Comparison of ENCODE assay signal across 26 cellular contexts in the genomic region with DNA sequence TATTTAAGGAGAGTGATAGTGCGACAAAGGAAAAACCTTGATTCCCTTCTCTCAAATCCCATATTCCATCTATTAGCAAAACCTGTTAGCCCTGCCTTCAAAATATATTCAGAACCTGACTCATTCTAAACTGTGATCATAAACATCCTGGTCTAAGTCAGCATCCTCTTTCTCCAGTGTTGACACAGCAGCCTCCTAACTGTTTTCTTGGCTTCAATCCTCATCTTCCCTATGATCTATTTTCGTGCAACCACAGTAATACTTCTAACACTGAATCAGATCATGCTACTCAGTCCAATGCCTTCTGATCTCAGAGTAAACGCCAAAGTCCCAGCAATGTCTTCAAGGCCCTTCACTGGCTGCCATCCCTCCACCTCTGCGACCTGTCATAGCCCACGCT.
"Had no signal": no experiment of that assay in that cellular context is flagged by ENCODE, and none has a peak within 500 bp of the region (broad histone marks: within the 10 kb centered on the region; RNA-seq: fewer than 3 reads in every experiment).

No MANE protein-coding gene starts in this region.

- DNase-seq: activated gamma-delta T cell treated with Interleukin-2 at 50 U/mL for 16 hours; activated T-cell treated with anti-CD3 and anti-CD28 coated beads, Interleukin-2, amount 50 U/mL, for 1 hour; aorta; cerebellar nuclear complex; cortex of kidney; effector CD4-positive, alpha-beta T cell; foreskin fibroblast; heart right ventricle; lower lobe of right lung; mesendoderm; mucosa of descending colon; occipital lobe; posterior cingulate gyrus; right lobe of liver; stimulated activated CD4-positive, alpha-beta T cell treated with anti-CD3 and anti-CD28 coated beads, Interleukin-15, amount 100 ng/mL, for 24 hours; stimulated activated CD8-positive, alpha-beta memory T cell treated with anti-CD3 and anti-CD28 coated beads, Interleukin-4, amount 100 ng/mL, for 48 hours; stimulated activated naive B cell treated with anti-CD40 and anti-IgM and Interleukin-4, amounts not matched to agents 10 μg/mL and 1 μg/mL and 100 μg/mL, for 72 hours; T-helper 2 cell; testis; trophoblast cell; uterus; WERI-Rb-1 had no signal

- H3K36me3 ChIP-seq: heart right ventricle, lower lobe of right lung, right lobe of liver, uterus, WERI-Rb-1 had no signal

- H3K4me3 ChIP-seq: heart right ventricle, lower lobe of right lung, mucosa of descending colon, right lobe of liver, smooth muscle cell, testis, uterus had no signal

- H3K27me3 Mint-ChIP-seq: stimulated activated naive B cell treated with anti-CD40 and anti-IgM and Interleukin-4, amounts not matched to agents 10 μg/mL and 1 μg/mL and 100 μg/mL, for 72 hours had no signal

- H3K4me1 ChIP-seq: heart right ventricle, lower lobe of right lung, right lobe of liver, testis, uterus had no signal

- H3K27me3 ChIP-seq: heart right ventricle, right lobe of liver, testis, uterus had no signal

- H3K27ac Mint-ChIP-seq: activated naive CD4-positive, alpha-beta T cell treated with anti-CD3 and anti-CD28 coated beads, Interleukin-2, amount 50 U/mL, for 72 hours; stimulated activated naive B cell treated with anti-CD40 and anti-IgM and Interleukin-4, amounts not matched to agents 10 μg/mL and 1 μg/mL and 100 μg/mL, for 72 hours had no signal

- FAIRE-seq: endometrium, keratinocyte had no signal

- H3K36me3 Mint-ChIP-seq: activated naive CD4-positive, alpha-beta T cell treated with anti-CD3 and anti-CD28 coated beads, Interleukin-2, amount 50 U/mL, for 72 hours; stimulated activated naive B cell treated with anti-CD40 and anti-IgM and Interleukin-4, amounts not matched to agents 10 μg/mL and 1 μg/mL and 100 μg/mL, for 72 hours had no signal

- H3K27ac ChIP-seq: heart right ventricle, lower lobe of right lung, right lobe of liver, testis, uterus, WERI-Rb-1 had no signal

- H3K4me3 Mint-ChIP-seq: stimulated activated naive B cell treated with anti-CD40 and anti-IgM and Interleukin-4, amounts not matched to agents 10 μg/mL and 1 μg/mL and 100 μg/mL, for 72 hours had no signal

- H3K9me3 ChIP-seq: lower lobe of right lung, mucosa of descending colon, right lobe of liver, testis, uterus had no signal

- ATAC-seq: activated naive CD4-positive, alpha-beta T cell treated with anti-CD3 and anti-CD28 coated beads, Interleukin-2, amount 50 U/mL, for 72 hours; lower lobe of right lung; mucosa of descending colon; right lobe of liver; stimulated activated naive B cell treated with anti-CD40 and anti-IgM and Interleukin-4, amounts not matched to agents 10 μg/mL and 1 μg/mL and 100 μg/mL, for 72 hours had no signal

- H3K4me2 ChIP-seq: smooth muscle cell had no signal
